Comparison of ENCODE assay signal across 11 cellular contexts in the genomic region with DNA sequence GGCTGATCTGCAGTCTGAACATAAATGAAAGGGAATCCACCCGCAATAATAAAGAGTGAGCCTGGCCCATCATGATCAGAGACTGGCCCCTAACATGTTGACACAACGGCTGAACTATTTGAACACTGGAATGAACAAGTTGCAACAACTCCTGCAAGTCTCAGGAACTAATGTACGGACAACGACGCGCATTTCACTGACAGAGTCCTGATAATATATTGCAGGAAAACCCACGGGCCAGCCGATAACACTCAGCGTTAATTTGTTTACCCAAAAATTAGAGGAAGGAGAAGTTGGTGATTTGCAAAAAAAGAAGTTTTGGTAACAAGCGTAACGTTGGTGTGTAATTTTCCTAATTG.
A peak's percentile ranks its signal among the peaks of the same experiment; 100 is the strongest.
DNase-seq lines count a peak whose midpoint lies in the region; ATAC-seq, FAIRE-seq and TF ChIP-seq lines count a peak whose summit lies in the region.
"Had no signal": no experiment of that assay in that cellular context is flagged by ENCODE, and none has a peak within 500 bp of the region (broad histone marks: within the 10 kb centered on the region; RNA-seq: fewer than 3 reads in every experiment).

No MANE protein-coding gene starts in this region.

- no peak for TF ChIP-seq CTCF in bronchial epithelial cell (IDR thresholded peaks at IDR 0.05; ENCODE audit: insufficient read depth, low read length, severe bottlenecking)

- H3K27me3 ChIP-seq in bronchial epithelial cell (ENCODE audit: control insufficient read depth, insufficient read depth, low read length) (no peaks in the 10 kb centered on the region), small intestine (ENCODE audit: control insufficient read depth in 2 of 2, insufficient read depth in 2 of 2, low read length in 2 of 2) (no peaks in the 10 kb centered on the region), aorta (ENCODE audit: control insufficient read depth in 1 of 2, insufficient read depth in 2 of 2, low read length in 1 of 2) (no peaks in the 10 kb centered on the region)

- H3K27ac ChIP-seq in small intestine (ENCODE audit: low read depth in 1 of 2, low read length in 1 of 2) = peak overlapping the region in 1 of 2 donors; percentile 8
- H3K27ac ChIP-seq in aorta (ENCODE audit: low read depth in 1 of 2, low read length in 2 of 2) = no peak overlapping the region
- H3K27ac ChIP-seq: 22Rv1 had no signal

- no peaks in the 10 kb centered on the region for H3K9me3 ChIP-seq in small intestine (ENCODE audit: control insufficient read depth, low read depth)
- H3K9me3 ChIP-seq in aorta (ENCODE audit: control insufficient read depth, low read length) = no peaks in the 10 kb centered on the region

- intact Hi-C loops in aorta (cut with DNase I) = no loop called here

- H3K4me1 ChIP-seq in small intestine (ENCODE audit: control insufficient read depth in 2 of 2, insufficient read depth in 1 of 2, low read depth in 1 of 2, low read length in 1 of 2) (no peaks in the 10 kb centered on the region), aorta (ENCODE audit: control insufficient read depth in 1 of 2, insufficient read depth in 2 of 2, low read length in 2 of 2) (no peaks in the 10 kb centered on the region)

- 28 to 56% (median 40%) methylated on average over 11 of the region's 11 CpGs for WGBS in small intestine, 3 donors
- 49 to 51% methylated on average over 11 of the region's 11 CpGs for WGBS in aorta, 2 donors

- peak; percentile 31 for ATAC-seq in HG03095 (IDR thresholded peaks at IDR 0.05; ENCODE audit: unreplicated experiment)
- ATAC-seq in aorta (ENCODE audit: low FRiP score) = no peak
- no peak for ATAC-seq in GM19467 (IDR thresholded peaks at IDR 0.05; ENCODE audit: unreplicated experiment)
- ATAC-seq in GM21515 (IDR thresholded peaks at IDR 0.05; ENCODE audit: unreplicated experiment) = no peak

- H3K4me3 ChIP-seq in bronchial epithelial cell (ENCODE audit: low read depth, low read length) (peak overlapping the region; percentile 19), small intestine (ENCODE audit: low read depth in 1 of 2, low read length in 2 of 2) (peak overlapping the region in 1 of 2 donors; percentile 10), aorta (ENCODE audit: low read length in 2 of 2) (no peak overlapping the region)
- H3K4me3 ChIP-seq: lung had no signal

- DNase-seq in NCI-H748 (lab: John Stamatoyannopoulos, UW; ENCODE audit: unreplicated experiment) (peak; percentile 8), NCI-H748 treated with DMSO at 0.1 percent for 48 hours (lab: John Stamatoyannopoulos, UW) (no peak), bronchial epithelial cell (ENCODE audit: low read depth) (peak; percentile 95), small intestine (peak; percentile 33), aorta (no peak)
- DNase-seq: NCI-H526 treated with DMSO at 0.1 percent for 48 hours had no signal

- no peak for FAIRE-seq in bronchial epithelial cell (lab: Jason Lieb, UNC)
- FAIRE-seq in small intestine (lab: Jason Lieb, UNC) = no peak

- no peaks in the 10 kb centered on the region for H3K36me3 ChIP-seq in bronchial epithelial cell (ENCODE audit: control insufficient read depth, insufficient read depth, low read length)
- no peaks in the 10 kb centered on the region for H3K36me3 ChIP-seq in small intestine (ENCODE audit: control insufficient read depth in 2 of 2, insufficient read depth in 2 of 2, low read length in 2 of 2)
- H3K36me3 ChIP-seq in aorta (ENCODE audit: control insufficient read depth in 1 of 2, insufficient read depth in 2 of 2, low read length in 1 of 2) = no peaks in the 10 kb centered on the region

Comparison
In these comparisons a context has a peak if more than half of its experiments do, and no peak if none do; other contexts are left out.
1. DNase-seq: peak in NCI-H748 (single experiment), bronchial epithelial cell (single experiment) and small intestine (single experiment); none in NCI-H748 treated with DMSO at 0.1 percent for 48 hours (single experiment) and aorta (0 of 2).